12 cellular contexts compared by ENCODE assay signal in the genomic region with DNA sequence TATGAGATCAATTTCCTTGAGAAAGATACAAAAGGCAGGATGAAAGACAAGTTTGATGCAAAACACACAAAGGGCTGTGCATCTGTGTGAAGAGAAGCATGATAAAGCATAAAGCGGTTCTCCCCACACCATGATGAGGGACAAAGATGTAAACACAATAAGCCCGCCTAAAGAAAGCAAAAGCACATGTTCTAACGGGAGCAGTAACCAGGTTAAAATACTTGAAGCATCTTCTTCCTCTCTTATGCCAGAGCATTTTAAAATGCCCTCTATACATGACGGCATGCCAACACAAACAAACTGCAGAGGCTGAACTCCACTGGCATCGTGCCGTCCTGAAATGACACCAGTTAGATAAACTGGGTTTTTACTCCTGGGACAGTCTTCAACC.
A peak's percentile ranks its signal among the peaks of the same experiment; 100 is the strongest.
DNase-seq lines count a peak whose midpoint lies in the region; ATAC-seq, FAIRE-seq and TF ChIP-seq lines count a peak whose summit lies in the region.
"Had no signal": no experiment of that assay in that cellular context is flagged by ENCODE, and none has a peak within 500 bp of the region (broad histone marks: within the 10 kb centered on the region; RNA-seq: fewer than 3 reads in every experiment).

No MANE protein-coding gene starts in this region.

- BruUV-seq in Calu3 (replicated peaks; lab: Mats Ljungman, UMichigan) = no TSS peak

- H3K9me3 ChIP-seq in H1 (ENCODE audit: insufficient read depth in 2 of 2, low read depth in 1 of 2, low read length in 1 of 2) = no peaks in the 10 kb centered on the region
- H3K9me3 ChIP-seq in mucosa of descending colon = no peaks in the 10 kb centered on the region
- H3K9me3 ChIP-seq: BE2C had no signal

- no peak overlapping the region for H2BK15ac ChIP-seq in H1 (ENCODE audit: low read length)

- no peak for FAIRE-seq in H1 (lab: Jason Lieb, UNC)
- FAIRE-seq: colon had no signal

- POLR2A ChIA-PET in H1 (lab: Charles Lee; ENCODE audit: partially characterized antibody) = no interaction called here

- intact Hi-C loops in mucosa of descending colon (cut with DNase I, micrococcal nuclease) = no loop called here
- intact Hi-C loops in Calu3 (cut with micrococcal nuclease; ENCODE audit: unreplicated experiment) = no loop called here

- no peak for ATAC-seq in mucosa of descending colon
- no peak for ATAC-seq in HG03025 (IDR thresholded peaks at IDR 0.05; ENCODE audit: low FRiP score, unreplicated experiment)
- ATAC-seq in stimulated activated naive B cell treated with anti-CD40 and anti-IgM and Interleukin-4, amounts not matched to agents 10 μg/mL and 1 μg/mL and 100 μg/mL, for 72 hours (replicated peaks) = no peak

- no peak overlapping the region for H3K27ac ChIP-seq in H1 (ENCODE audit: low read depth, low read length)
- H3K27ac ChIP-seq: parathyroid adenoma had no signal

- peak overlapping the region; percentile 3 to 52; a peak in 3 of 4 replicates for H3K4me2 ChIP-seq in H1 (ENCODE audit: insufficient read depth in 1 of 2, low read depth in 2 of 2, low read length in 2 of 2)
- H3K4me2 ChIP-seq: hepatocyte had no signal

- H3K4ac ChIP-seq in H1 (replicated peaks; ENCODE audit: insufficient read length, low read depth, low read length) = no peak overlapping the region

- no peaks in the 10 kb centered on the region for H3K79me2 ChIP-seq in H1 (ENCODE audit: control insufficient read depth in 1 of 2, insufficient read depth in 2 of 2, low read length in 2 of 2)

- peaks cover 0 to 8% of the 10 kb centered on the region in 2 experiments for H4K20me1 ChIP-seq in H1 (replicated peaks in 1 of 2; ENCODE audit: control insufficient read depth in 1 of 2, insufficient read depth in 2 of 2, low read length in 2 of 2)

- no peak overlapping the region for H2BK120ac ChIP-seq in H1 (replicated peaks; ENCODE audit: low read depth, low read length)

- H2BK20ac ChIP-seq in H1 (ENCODE audit: low read length) = no peak overlapping the region

- H3K9ac ChIP-seq in H1 (replicated peaks in 1 of 4; ENCODE audit: extremely low read depth in 1 of 4, low read depth in 3 of 4, low read length in 3 of 4) = no peak overlapping the region
- H3K9ac ChIP-seq: parathyroid adenoma had no signal

- H3K23me2 ChIP-seq in H1 (ENCODE audit: low read depth, low read length) = no peaks in the 10 kb centered on the region; the same call in 1 of the 2 replicates

- H3K14ac ChIP-seq in H1 (ENCODE audit: insufficient read length) = no peak overlapping the region

- no peaks in the 10 kb centered on the region for H3K27me3 Mint-ChIP-seq in Calu3 (ENCODE audit: unreplicated experiment)
- no peaks in the 10 kb centered on the region for H3K27me3 Mint-ChIP-seq in stimulated activated naive B cell treated with anti-CD40 and anti-IgM and Interleukin-4, amounts not matched to agents 10 μg/mL and 1 μg/mL and 100 μg/mL, for 72 hours

- no peak for TF ChIP-seq EP300 in H1 (IDR thresholded peaks at IDR 0.05; ENCODE audit: borderline replicate concordance in 1 of 2, low read depth in 2 of 2, low read length in 2 of 2)

- H3K36me3 ChIP-seq in H1 (ENCODE audit: control insufficient read depth in 2 of 4, insufficient read depth in 4 of 4, low read length in 3 of 4) = no peaks in the 10 kb centered on the region
- no peaks in the 10 kb centered on the region for H3K36me3 ChIP-seq in mucosa of descending colon (ENCODE audit: low read depth)
- H3K36me3 ChIP-seq: BE2C had no signal

- DNase-seq in AG20443 (ENCODE audit: low spot score) = peak; percentile 14
- DNase-seq in NCI-H1092 (lab: John Stamatoyannopoulos, UW) = peak; percentile 10
- DNase-seq in H1 (ENCODE audit: low read depth in 1 of 2, low spot score in 2 of 2) = no peak
- peak in 2 of 3 donors; percentile 31 to 66 for DNase-seq in mucosa of descending colon
- no peak for DNase-seq in Calu3
- no peak for DNase-seq in GM03348 (ENCODE audit: low spot score)
- no peak for DNase-seq in stimulated activated naive B cell treated with anti-CD40 and anti-IgM and Interleukin-4, amounts not matched to agents 10 μg/mL and 1 μg/mL and 100 μg/mL, for 72 hours
- DNase-seq: BE2C had no signal

- no peak for TF ChIP-seq RAD21 in H1 (IDR thresholded peaks at IDR 0.05 in 1 of 2, conservative IDR thresholded peaks at IDR 0.05 in 1 of 2; ENCODE audit: low read depth in 2 of 2, low read length in 2 of 2)

- CTCF ChIA-PET in H1 (lab: Charles Lee; ENCODE audit: partially characterized antibody) = interaction anchor here (2.4 kb wide), 1 partner anchor 74 kb away, joined by 6 read pairs; no protein-coding TSS in a partner anchor
- CTCF ChIA-PET in Calu3 (lab: Charles Lee) = no interaction called here

- H4K91ac ChIP-seq in H1 (replicated peaks; ENCODE audit: insufficient read length, low read length) = no peak overlapping the region

- H3K4me3 Mint-ChIP-seq in Calu3 (ENCODE audit: low read depth, unreplicated experiment) = no peak overlapping the region
- H3K4me3 Mint-ChIP-seq in stimulated activated naive B cell treated with anti-CD40 and anti-IgM and Interleukin-4, amounts not matched to agents 10 μg/mL and 1 μg/mL and 100 μg/mL, for 72 hours = no peak overlapping the region

- H3K36me3 Mint-ChIP-seq in Calu3 (ENCODE audit: insufficient read depth, unreplicated experiment) = no peaks in the 10 kb centered on the region
- H3K36me3 Mint-ChIP-seq in stimulated activated naive B cell treated with anti-CD40 and anti-IgM and Interleukin-4, amounts not matched to agents 10 μg/mL and 1 μg/mL and 100 μg/mL, for 72 hours = no peaks in the 10 kb centered on the region

- no peak overlapping the region for H4K8ac ChIP-seq in H1 (ENCODE audit: extremely low read depth, insufficient read depth, low read length)

- no peak overlapping the region for H3K56ac ChIP-seq in H1 (replicated peaks; ENCODE audit: insufficient read length, low read depth, low read length)

- no peak overlapping the region for H3K18ac ChIP-seq in H1 (ENCODE audit: extremely low read depth, low read length)

- H3K4me1 ChIP-seq in H1 (replicated peaks in 1 of 4; ENCODE audit: control insufficient read depth in 3 of 4, insufficient read depth in 4 of 4, low read length in 3 of 4) (peaks cover 0 to 12% (median 10%) of the 10 kb centered on the region in 4 experiments; a peak in 3 of 7 replicates), mucosa of descending colon (ENCODE audit: low read depth) (no peaks in the 10 kb centered on the region)

- no peak overlapping the region for H2BK12ac ChIP-seq in H1 (ENCODE audit: low read depth, low read length)

- H3K4me3 ChIP-seq in H1 (ENCODE audit: extremely low read depth in 1 of 4, insufficient read depth in 2 of 4, low read depth in 3 of 4, low read length in 4 of 4) (0 out of 8 replicates have a peak overlapping the region, but pooled peaks of 1 of the 4 experiments have one; percentile 1), mucosa of descending colon (no peak overlapping the region)
- H3K4me3 ChIP-seq: hepatocyte had no signal

- peaks cover 3 to 25% (median 13%) of the 10 kb centered on the region in 4 experiments; a peak in 5 of 7 replicates for H3K27me3 ChIP-seq in H1 (replicated peaks in 1 of 4; ENCODE audit: control insufficient read depth in 3 of 4, extremely low read depth in 1 of 4, insufficient read depth in 3 of 4, low read length in 3 of 4)
- H3K27me3 ChIP-seq: BE2C, hepatocyte had no signal

- TF ChIP-seq CTCF in H1 (IDR thresholded peaks at IDR 0.05; ENCODE audit: control extremely low read depth in 1 of 3, insufficient read depth in 1 of 3, low read depth in 1 of 3, low read length in 3 of 3) (no peak), mucosa of descending colon (IDR thresholded peaks at IDR 0.05) (no peak), Calu3 (IDR thresholded peaks at IDR 0.05; ENCODE audit: unreplicated experiment) (no peak)

- H2AK5ac ChIP-seq in H1 (ENCODE audit: low read depth, low read length) = no peak overlapping the region

- 65% methylated on average over 6 of the region's 6 CpGs; no CpG with 5 or more reads in 1 of the 2 experiments for WGBS in H1 (ENCODE audit: extremely low coverage in 1 of 2, insufficient coverage in 1 of 2, insufficient read length in 1 of 2, insufficient replicate concordance in 2 of 2, low coverage in 1 of 2, low lambda C conversion rate in 2 of 2, missing lambda C conversion rate in 1 of 2), 2 experiments

- no peak overlapping the region for H2BK5ac ChIP-seq in H1 (ENCODE audit: low read depth, low read length)

- H3K79me1 ChIP-seq in H1 (ENCODE audit: low read depth, low read length) = no peaks in the 10 kb centered on the region

- H3K4me1 Mint-ChIP-seq in Calu3 (ENCODE audit: low read depth, unreplicated experiment) = peaks cover 9% of the 10 kb centered on the region
- H3K4me1 Mint-ChIP-seq in stimulated activated naive B cell treated with anti-CD40 and anti-IgM and Interleukin-4, amounts not matched to agents 10 μg/mL and 1 μg/mL and 100 μg/mL, for 72 hours = no peaks in the 10 kb centered on the region

- H3K27ac Mint-ChIP-seq in Calu3 (ENCODE audit: unreplicated experiment) = no peak overlapping the region
- no peak overlapping the region for H3K27ac Mint-ChIP-seq in stimulated activated naive B cell treated with anti-CD40 and anti-IgM and Interleukin-4, amounts not matched to agents 10 μg/mL and 1 μg/mL and 100 μg/mL, for 72 hours

- peaks cover 5% of the 10 kb centered on the region for H3K9me3 Mint-ChIP-seq in Calu3 (ENCODE audit: low read depth, unreplicated experiment)
- H3K9me3 Mint-ChIP-seq in stimulated activated naive B cell treated with anti-CD40 and anti-IgM and Interleukin-4, amounts not matched to agents 10 μg/mL and 1 μg/mL and 100 μg/mL, for 72 hours = peaks cover 2 to 4% of the 10 kb centered on the region in 2 donors

- H4K5ac ChIP-seq in H1 (ENCODE audit: insufficient read length, low read depth, low read length) = no peak overlapping the region

- no peak overlapping the region for H3K23ac ChIP-seq in H1 (ENCODE audit: insufficient read length)

- no peak overlapping the region for H2AFZ ChIP-seq in H1 (ENCODE audit: low read length)
- H2AFZ ChIP-seq: hepatocyte, parathyroid adenoma had no signal

- no peak for TF ChIP-seq POLR2A in H1 (IDR thresholded peaks at IDR 0.05; ENCODE audit: control extremely low read depth in 1 of 2, low read depth in 2 of 2, low read length in 2 of 2)

TF ChIP-seq in H1, 55 proteins besides CTCF, POLR2A, EP300 and RAD21:
- TF ChIP-seq JUN (IDR thresholded peaks at IDR 0.05; ENCODE audit: low read depth, low read length) (no peak), TCF12 (IDR thresholded peaks at IDR 0.05; ENCODE audit: low read depth, low read length) (no peak), YY1 (IDR thresholded peaks at IDR 0.05; ENCODE audit: low read depth, low read length) (no peak), CBX8 (IDR thresholded peaks at IDR 0.05; ENCODE audit: borderline replicate concordance, low read depth, low read length) (no peak), HDAC2 (IDR thresholded peaks at IDR 0.05; ENCODE audit: borderline replicate concordance in 1 of 2, low read depth in 2 of 2, low read length in 2 of 2) (no peak)
- TF ChIP-seq, protein P1, sequence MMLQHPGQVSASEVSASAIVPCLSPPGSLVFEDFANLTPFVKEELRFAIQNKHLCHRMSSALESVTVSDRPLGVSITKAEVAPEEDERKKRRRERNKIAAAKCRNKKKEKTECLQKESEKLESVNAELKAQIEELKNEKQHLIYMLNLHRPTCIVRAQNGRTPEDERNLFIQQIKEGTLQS (IDR thresholded peaks at IDR 0.05; ENCODE audit: insufficient read depth, low read depth, low read length) = no peak

Comparison
In these comparisons a context has a peak if more than half of its experiments do, and no peak if none do; other contexts are left out.
1. DNase-seq: peak in AG20443 (single experiment), NCI-H1092 (single experiment) and mucosa of descending colon (2 of 3); none in H1 (0 of 2), Calu3 (single experiment), GM03348 (single experiment) and stimulated activated naive B cell treated with anti-CD40 and anti-IgM and Interleukin-4, amounts not matched to agents 10 μg/mL and 1 μg/mL and 100 μg/mL, for 72 hours (single experiment).